In genomic region chr2:155266109-155266508, GRCh38 we compare ENCODE assay signal across 1 cellular context.
TF ChIP-seq lines count a peak whose summit lies in the region.

No MANE protein-coding gene starts in this region.

TF ChIP-seq in GM23338, 12 proteins besides CTCF, POLR2A, EP300 and RAD21 (continued from another document):
- no peak for TF ChIP-seq ZNF114 (CRISPR knock-in tag; IDR thresholded peaks at IDR 0.05)
- TF ChIP-seq EZH2 (IDR thresholded peaks at IDR 0.05; ENCODE audit: low read depth, unreplicated experiment): no peak
TF ChIP-seq in GM23338: peak in this region for 0.
